In genomic region chr20:64106981-64107735, GRCh38 we compare ENCODE assay signal across 13 cellular contexts. TPM values are rescaled to one million over a fixed set of nuclear protein-coding genes. Genes with fewer than 3 reads are reported as not detected.
DNase-seq lines count a peak whose midpoint lies in the region; ATAC-seq, FAIRE-seq and TF ChIP-seq lines count a peak whose summit lies in the region.
"Had no signal": no experiment of that assay in that cellular context is flagged by ENCODE, and none has a peak within 500 bp of the region (broad histone marks: within the 10 kb centered on the region; RNA-seq: fewer than 3 reads in every experiment).

NPBWR2 (minus strand) TSS chr20:64107565; CDS start chr20:64106831, 734 bp downstream.

- peaks cover 5% of the 10 kb centered on the region for H3K27me3 Mint-ChIP-seq in activated CD4-positive, alpha-beta T cell treated with anti-CD3 and anti-CD28 coated beads for 36 hours
- H3K27me3 Mint-ChIP-seq in endodermal cell (ENCODE audit: insufficient read depth), result peaks cover 15% of the 10 kb centered on the region

- H3K9me3 Mint-ChIP-seq in activated CD4-positive, alpha-beta T cell treated with anti-CD3 and anti-CD28 coated beads for 36 hours (ENCODE audit: low read depth), result no peaks in the 10 kb centered on the region
- no peaks in the 10 kb centered on the region for H3K9me3 Mint-ChIP-seq in endodermal cell

- POLR2A ChIA-PET in activated CD4-positive, alpha-beta T cell treated with anti-CD3 and anti-CD28 coated beads for 36 hours (lab: Charles Lee), result no interaction called here

- no peaks in the 10 kb centered on the region for H3K9me3 ChIP-seq in RWPE2 (ENCODE audit: severe bottlenecking)
- no peaks in the 10 kb centered on the region for H3K9me3 ChIP-seq in endodermal cell (ENCODE audit: control insufficient read depth, low read length)

- no peak for TF ChIP-seq CTCF in RWPE2 (IDR thresholded peaks at IDR 0.05; ENCODE audit: poor library complexity, severe bottlenecking)
- no peak for TF ChIP-seq CTCF in endodermal cell (conservative IDR thresholded peaks at IDR 0.05)

- H3K36me3 ChIP-seq in RWPE2 (ENCODE audit: low read depth) (no peaks in the 10 kb centered on the region), endodermal cell (ENCODE audit: control insufficient read depth, insufficient read depth, low read length) (no peaks in the 10 kb centered on the region)

- ATAC-seq in activated CD4-positive, alpha-beta T cell treated with anti-CD3 and anti-CD28 coated beads for 36 hours, result peak; percentile 66
- ATAC-seq in RWPE2 (ENCODE audit: low read depth), result peak; percentile 4; the same call in 1 of the 3 replicates

- H3K27ac ChIP-seq in RWPE2 (ENCODE audit: poor library complexity, severe bottlenecking) (no peak within 1 kb of the TSS), endodermal cell (ENCODE audit: low read depth, low read length) (no peak within 1 kb of the TSS)

- H3K4me1 ChIP-seq in RWPE2 (ENCODE audit: insufficient read depth, poor library complexity, severe bottlenecking) (no peaks in the 10 kb centered on the region), endodermal cell (ENCODE audit: control insufficient read depth, insufficient read depth, low read length) (no peaks in the 10 kb centered on the region)

- peaks cover 24% of the 10 kb centered on the region for H3K27me3 ChIP-seq in RWPE2 (ENCODE audit: insufficient read depth, poor library complexity, severe bottlenecking)
- H3K27me3 ChIP-seq in endodermal cell (ENCODE audit: control insufficient read depth, insufficient read depth, low read length, poor library complexity, severe bottlenecking), result peaks cover 14% of the 10 kb centered on the region

- no peak within 1 kb of the TSS for H3K9ac ChIP-seq in endodermal cell (ENCODE audit: extremely low read depth, low read length, poor library complexity, severe bottlenecking)

- no peak within 1 kb of the TSS for H3K27ac Mint-ChIP-seq in activated CD4-positive, alpha-beta T cell treated with anti-CD3 and anti-CD28 coated beads for 36 hours
- no peak within 1 kb of the TSS for H3K27ac Mint-ChIP-seq in endodermal cell

- no peak for FAIRE-seq in RCC 7860 (lab: Jason Lieb, UNC)
- FAIRE-seq: GM19239 had no signal

- CTCF ChIA-PET in activated CD4-positive, alpha-beta T cell treated with anti-CD3 and anti-CD28 coated beads for 36 hours (lab: Charles Lee), result interaction anchor here (1.0 to 4.2 kb wide), 3 partner anchors 13 to 67 kb away, joined by 3 to 15 read pairs (median 3); no protein-coding TSS in a partner anchor

- H3K4me1 Mint-ChIP-seq in activated CD4-positive, alpha-beta T cell treated with anti-CD3 and anti-CD28 coated beads for 36 hours, result peaks cover 4% of the 10 kb centered on the region
- no peaks in the 10 kb centered on the region for H3K4me1 Mint-ChIP-seq in endodermal cell

- H3K36me3 Mint-ChIP-seq in activated CD4-positive, alpha-beta T cell treated with anti-CD3 and anti-CD28 coated beads for 36 hours (ENCODE audit: low read depth), result no peaks in the 10 kb centered on the region
- no peaks in the 10 kb centered on the region for H3K36me3 Mint-ChIP-seq in endodermal cell (ENCODE audit: low read depth)

- WGBS in endodermal cell (ENCODE audit: insufficient coverage in 1 of 2, insufficient read length in 1 of 2), 2 experiments, result 82% methylated on average over 21 to 22 of the region's 22 CpGs

- DNase-seq in activated CD4-positive, alpha-beta T cell treated with anti-CD3 and anti-CD28 coated beads for 36 hours, result peak; percentile 56
- DNase-seq in activated CD4-positive, alpha-beta T cell treated with anti-CD3 and anti-CD28 coated beads for 4 hours, result no peak
- peak; percentile 82 for DNase-seq in RWPE2 (ENCODE audit: low spot score)
- DNase-seq in endodermal cell, result peak; percentile 72
- peak; percentile 28 for DNase-seq in retina
- no peak for DNase-seq in NCI-H2081 (lab: John Stamatoyannopoulos, UW)
- no peak for DNase-seq in RCC 7860 (ENCODE audit: low spot score)
- no peak for DNase-seq in NCI-H524 (lab: John Stamatoyannopoulos, UW)
- DNase-seq: NCI-H774 had no signal

- no peak within 1 kb of the TSS for H3K4me3 ChIP-seq in RWPE2 (ENCODE audit: severe bottlenecking)
- no peak within 1 kb of the TSS for H3K4me3 ChIP-seq in endodermal cell (ENCODE audit: low read length)

- H3K4me3 Mint-ChIP-seq in activated CD4-positive, alpha-beta T cell treated with anti-CD3 and anti-CD28 coated beads for 36 hours, result no peak within 1 kb of the TSS
- H3K4me3 Mint-ChIP-seq in endodermal cell, result no peak within 1 kb of the TSS

- intact Hi-C loops in activated CD4-positive, alpha-beta T cell treated with anti-CD3 and anti-CD28 coated beads for 36 hours (cut with DNase I, micrococcal nuclease), result no loop called here

RNA-seq across cellular contexts. Expression of gene NPBWR2, which starts in this region (rescaled TPM):
- total RNA-seq in activated CD4-positive, alpha-beta T cell treated with anti-CD3 and anti-CD28 coated beads for 36 hours, result not detected
- not detected for total RNA-seq in endodermal cell
- not detected for polyA plus RNA-seq in endodermal cell (2013, experiment 1 of 2)
- polyA plus RNA-seq in endodermal cell (2013, experiment 2 of 2), result not detected
- total RNA-seq: fibroblast of lung, lower leg skin, skeletal muscle tissue had no signal
- polyA plus RNA-seq: fibroblast of lung had no signal

Comparison
In these comparisons a context has a peak if more than half of its experiments do, and no peak if none do; other contexts are left out.
1. Peak in DNase-seq and ATAC-seq in activated CD4-positive, alpha-beta T cell treated with anti-CD3 and anti-CD28 coated beads for 36 hours; RNA of the gene not detected or under 1 TPM.
2. Peak in DNase-seq in endodermal cell; RNA of the gene not detected or under 1 TPM.
3. DNase-seq: peak in RWPE2 (single experiment) and retina (single experiment); none in activated CD4-positive, alpha-beta T cell treated with anti-CD3 and anti-CD28 coated beads for 4 hours (0 of 2), NCI-H2081 (0 of 2), RCC 7860 (single experiment) and NCI-H524 (0 of 2).